In genomic region chr1:5992034-5992813, GRCh38 we compare ENCODE assay signal across 8 cellular contexts. TPM values are rescaled to one million over a fixed set of nuclear protein-coding genes. Genes with fewer than 3 reads are reported as not detected.
A peak's percentile ranks its signal among the peaks of the same experiment; 100 is the strongest.
DNase-seq lines count a peak whose midpoint lies in the region; ATAC-seq and TF ChIP-seq lines count a peak whose summit lies in the region.

NPHP4 (minus strand) TSS chr1:5992425; CDS start chr1:5986289, 6,136 bp downstream.

- TF ChIP-seq CTCF in CD8-positive, alpha-beta T cell (IDR thresholded peaks at IDR 0.05) = no peak
- no peak for TF ChIP-seq CTCF in lung (IDR thresholded peaks at IDR 0.05; ENCODE audit: control extremely low read depth, extremely low read depth)

- no peaks in the 10 kb centered on the region for H3K9me3 Mint-ChIP-seq in CD8-positive, alpha-beta T cell

- H3K36me3 ChIP-seq in CD8-positive, alpha-beta T cell (ENCODE audit: insufficient read depth, low read length) = no peaks in the 10 kb centered on the region
- no peaks in the 10 kb centered on the region for H3K36me3 ChIP-seq in lung (ENCODE audit: control insufficient read depth in 2 of 2, insufficient read depth in 2 of 2, low read length in 2 of 2)

- CTCF ChIA-PET in CD8-positive, alpha-beta T cell (lab: Charles Lee) = interaction anchor here (1.1 to 3.1 kb wide), 3 partner anchors 33 to 41 kb away, joined by 3 to 11 read pairs (median 6); no protein-coding TSS in a partner anchor

- peak within 1 kb of the TSS; percentile 87 for H3K4me3 ChIP-seq in CD8-positive, alpha-beta T cell (ENCODE audit: low read depth, low read length)
- peak within 1 kb of the TSS; percentile 71 for H3K4me3 ChIP-seq in lung

- DNase-seq in CD8-positive, alpha-beta T cell = peak; percentile 98 to 100 (median 99)
- peak; percentile 100 for DNase-seq in HPDE6-E6E7 (ENCODE audit: extremely low spot score)
- DNase-seq in NK-92 treated with Interleukin-12 subunit alpha and Interleukin-12 subunit beta, amount 100 ng/mL, for 24 hours (lab: John Stamatoyannopoulos, UW) = peak; percentile 99
- peak; percentile 100 for DNase-seq in activated CD8-positive, alpha-beta memory T cell treated with anti-CD3 and anti-CD28 coated beads for 24 hours
- peak; percentile 99 for DNase-seq in effector CD4-positive, alpha-beta T cell
- peak; percentile 100 for DNase-seq in lung (ENCODE audit: low spot score)
- peak; percentile 95 to 98 (median 98) for DNase-seq in stimulated activated CD4-positive, alpha-beta T cell treated with anti-CD3 and anti-CD28 coated beads, TNF-alpha, amount 100 ng/mL, for 4 hours (ENCODE audit: low read depth in 3 of 3)

- H3K4me3 Mint-ChIP-seq in CD8-positive, alpha-beta T cell = peak within 1 kb of the TSS; percentile 96

- peak within 1 kb of the TSS; percentile 93 for H3K27ac Mint-ChIP-seq in CD8-positive, alpha-beta T cell

- peak; percentile 86 for ATAC-seq in CD8-positive, alpha-beta T cell
- ATAC-seq in GM19463 (IDR thresholded peaks at IDR 0.05; ENCODE audit: unreplicated experiment) (peak; percentile 91), lung (ENCODE audit: insufficient read depth, low FRiP score) (peak; percentile 98)

- H3K27me3 Mint-ChIP-seq in CD8-positive, alpha-beta T cell (ENCODE audit: low read depth) = no peaks in the 10 kb centered on the region

- intact Hi-C loops in CD8-positive, alpha-beta T cell (cut with DNase I, micrococcal nuclease) = loop anchor here (1.0 to 10.0 kb wide), 7 partner anchors 34 to 793 kb away; partner anchors contain the start of genes ACOT7 (in 1 of the 2), CAMTA1 (in 1 of the 2), ICMT (in 1 of the 2) and KLHL21 (in 1 of the 2)

- peaks cover 35% of the 10 kb centered on the region for H3K4me1 ChIP-seq in CD8-positive, alpha-beta T cell (ENCODE audit: insufficient read depth, low read length)
- peaks cover 0 to 7% of the 10 kb centered on the region in 2 donors for H3K4me1 ChIP-seq in lung (ENCODE audit: control insufficient read depth in 2 of 2, insufficient read depth in 2 of 2, low read length in 2 of 2)

- H3K4me1 Mint-ChIP-seq in CD8-positive, alpha-beta T cell (ENCODE audit: low read depth) = peaks cover 33% of the 10 kb centered on the region

- 0% methylated on average over 66 to 93 of the region's 93 CpGs for WGBS in lung, 2 donors

- peaks cover 9% of the 10 kb centered on the region for H3K36me3 Mint-ChIP-seq in CD8-positive, alpha-beta T cell

- peak within 1 kb of the TSS; percentile 99 for H3K27ac ChIP-seq in CD8-positive, alpha-beta T cell (ENCODE audit: low read depth, low read length)
- peak within 1 kb of the TSS; percentile 93 to 95 for H3K27ac ChIP-seq in lung (ENCODE audit: low read depth in 1 of 2, low read length in 1 of 2)

- no peaks in the 10 kb centered on the region for H3K9me3 ChIP-seq in CD8-positive, alpha-beta T cell (ENCODE audit: low read length)
- peaks cover 0 to 2% of the 10 kb centered on the region in 2 donors for H3K9me3 ChIP-seq in lung (ENCODE audit: control insufficient read depth in 2 of 2, insufficient read depth in 1 of 2, low read length in 1 of 2)

- H3K27me3 ChIP-seq in CD8-positive, alpha-beta T cell (ENCODE audit: insufficient read depth, low read length) = no peaks in the 10 kb centered on the region
- no peaks in the 10 kb centered on the region for H3K27me3 ChIP-seq in lung (ENCODE audit: control insufficient read depth, insufficient read depth)

- POLR2A ChIA-PET in CD8-positive, alpha-beta T cell (lab: Charles Lee) = interaction anchor here (0.7 to 2.5 kb wide), 4 partner anchors 10 to 43 kb away, joined by 3 to 23 read pairs (median 3); no protein-coding TSS in a partner anchor

RNA-seq across cellular contexts. Expression of gene NPHP4, which starts in this region (rescaled TPM):
- total RNA-seq in CD8-positive, alpha-beta T cell = 1 to 10 TPM; 3.1 to 3.7 TPM
- 10 to 100 TPM; 15.7 to 23.3 TPM for total RNA-seq in lung
- polyA plus RNA-seq in lung = 1 to 10 TPM; 6.0 to 6.6 TPM

Comparison
In these comparisons a context has a peak if more than half of its experiments do, and no peak if none do; other contexts are left out.
1. Peak in every context shown above with its lines: DNase-seq, ATAC-seq, H3K4me3 ChIP-seq and H3K27ac ChIP-seq.